Comparison of ENCODE assay signal across 8 cellular contexts in the genomic region with DNA sequence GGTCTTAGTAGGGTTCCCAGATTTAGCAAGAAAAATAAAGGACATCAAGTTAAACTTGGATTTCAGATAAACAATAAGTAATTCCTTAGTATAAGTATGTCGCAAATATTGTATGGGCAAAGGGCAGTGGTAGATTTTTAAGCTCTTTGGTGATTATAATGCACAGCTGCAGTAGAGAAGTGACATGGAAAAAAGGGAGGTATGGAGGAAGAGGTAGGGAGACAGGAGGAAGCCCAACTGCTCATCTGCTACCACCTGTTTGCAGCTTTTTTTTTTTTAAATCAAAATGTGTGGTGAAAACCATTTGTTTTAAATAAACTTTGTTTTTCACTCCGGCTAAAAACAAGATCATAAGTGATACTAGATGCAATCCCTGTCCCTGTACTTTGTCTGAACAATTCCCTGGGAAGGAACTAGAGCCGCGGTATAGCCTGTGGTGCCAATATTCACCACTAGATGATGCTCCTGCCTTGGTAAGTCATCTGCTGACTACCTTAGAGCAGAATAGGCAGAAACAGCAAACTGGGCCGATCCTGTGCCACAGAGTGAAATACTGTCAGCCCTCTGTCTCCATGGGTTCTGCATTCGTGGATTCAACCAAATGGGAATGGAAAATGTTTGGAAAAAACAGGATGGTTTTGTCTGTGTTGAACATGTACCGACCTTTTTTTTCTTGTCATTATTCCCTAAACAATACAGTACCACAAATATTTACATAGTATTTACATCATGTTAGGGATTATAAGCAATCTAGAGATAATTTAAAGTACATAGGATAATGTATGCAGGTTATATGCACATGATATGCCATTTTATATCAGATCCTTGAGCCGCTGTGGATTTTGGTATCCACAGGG.
DNase-seq lines count a peak whose midpoint lies in the region; ATAC-seq, FAIRE-seq and TF ChIP-seq lines count a peak whose summit lies in the region.

No MANE protein-coding gene starts in this region.

- H3K4me1 ChIP-seq in BE2C (no peaks in the 10 kb centered on the region), right lobe of liver (no peaks in the 10 kb centered on the region)

- POLR2A ChIA-PET in activated CD4-positive, alpha-beta T cell treated with anti-CD3 and anti-CD28 coated beads for 36 hours (lab: Charles Lee) = no interaction called here

- H3K4me3 ChIP-seq in BE2C (ENCODE audit: low read depth, low read length) (no peak overlapping the region), coronary artery (no peak overlapping the region), right lobe of liver (no peak overlapping the region)

- 12% methylated on average over 8 of the region's 8 CpGs for WGBS in right lobe of liver (ENCODE audit: insufficient coverage, low coverage, low lambda C conversion rate, missing lambda C conversion rate)

- FAIRE-seq in GM19239 (lab: Jason Lieb, UNC) = peak; percentile 96

- no peaks in the 10 kb centered on the region for H3K9me3 Mint-ChIP-seq in activated CD4-positive, alpha-beta T cell treated with anti-CD3 and anti-CD28 coated beads for 36 hours (ENCODE audit: low read depth)

- peak; percentile 71 for DNase-seq in BE2C
- DNase-seq in GM19239 (ENCODE audit: insufficient read length, low spot score) = no peak
- DNase-seq in NCI-H460 (ENCODE audit: extremely low read depth, low read depth) = peak; percentile 63
- DNase-seq in activated CD4-positive, alpha-beta T cell treated with anti-CD3 and anti-CD28 coated beads for 36 hours = peak; percentile 75
- no peak for DNase-seq in coronary artery (ENCODE audit: low spot score)
- DNase-seq in right lobe of liver = peak; percentile 46 to 69 (median 63)
- peak; percentile 17 to 44 (median 35) for DNase-seq in stimulated activated CD4-positive, alpha-beta T cell treated with anti-CD3 and anti-CD28 coated beads, TNF-alpha, amount 100 ng/mL, for 48 hours (ENCODE audit: low read depth in 3 of 3)

- H3K36me3 ChIP-seq in BE2C (no peaks in the 10 kb centered on the region), right lobe of liver (no peaks in the 10 kb centered on the region)

- H3K27me3 ChIP-seq in BE2C = no peaks in the 10 kb centered on the region
- no peaks in the 10 kb centered on the region for H3K27me3 ChIP-seq in right lobe of liver

- H3K27me3 Mint-ChIP-seq in activated CD4-positive, alpha-beta T cell treated with anti-CD3 and anti-CD28 coated beads for 36 hours = peaks cover 4% of the 10 kb centered on the region

- peak; percentile 98 for ATAC-seq in HG03354 (IDR thresholded peaks at IDR 0.05; ENCODE audit: poor library complexity, severe bottlenecking, unreplicated experiment)
- ATAC-seq in activated CD4-positive, alpha-beta T cell treated with anti-CD3 and anti-CD28 coated beads for 36 hours = peak; percentile 97
- ATAC-seq in right lobe of liver = peak; percentile 100

- TF ChIP-seq POLR2A in right lobe of liver (IDR thresholded peaks at IDR 0.05) = no peak

- no peaks in the 10 kb centered on the region for H3K4me1 Mint-ChIP-seq in activated CD4-positive, alpha-beta T cell treated with anti-CD3 and anti-CD28 coated beads for 36 hours

- H3K9me3 ChIP-seq in BE2C (no peaks in the 10 kb centered on the region), right lobe of liver (no peaks in the 10 kb centered on the region)

- TF ChIP-seq CTCF in BE2C (IDR thresholded peaks at IDR 0.05; ENCODE audit: low read depth, low read length) = peak; percentile 100
- TF ChIP-seq CTCF in coronary artery (IDR thresholded peaks at IDR 0.05) = peak; percentile 92
- peak; percentile 91 to 99 (median 96) for TF ChIP-seq CTCF in right lobe of liver (IDR thresholded peaks at IDR 0.05)

- CTCF ChIA-PET in activated CD4-positive, alpha-beta T cell treated with anti-CD3 and anti-CD28 coated beads for 36 hours (lab: Charles Lee) = interaction anchor here (0.6 to 2.8 kb wide), 19 partner anchors 9 to 1404 kb away, joined by 3 to 14 read pairs (median 4); no protein-coding TSS in a partner anchor

- no peaks in the 10 kb centered on the region for H3K36me3 Mint-ChIP-seq in activated CD4-positive, alpha-beta T cell treated with anti-CD3 and anti-CD28 coated beads for 36 hours (ENCODE audit: low read depth)

- H3K27ac Mint-ChIP-seq in activated CD4-positive, alpha-beta T cell treated with anti-CD3 and anti-CD28 coated beads for 36 hours = no peak overlapping the region

- H3K27ac ChIP-seq in coronary artery (no peak overlapping the region), right lobe of liver (no peak overlapping the region)

- intact Hi-C loops in activated CD4-positive, alpha-beta T cell treated with anti-CD3 and anti-CD28 coated beads for 36 hours (cut with DNase I, micrococcal nuclease) = loop anchor here (1.0 to 5.0 kb wide), 4 partner anchors 34 to 362 kb away; no protein-coding TSS in a partner anchor
- intact Hi-C loops in right lobe of liver (cut with DNase I) = no loop called here

- no peak overlapping the region for H3K4me3 Mint-ChIP-seq in activated CD4-positive, alpha-beta T cell treated with anti-CD3 and anti-CD28 coated beads for 36 hours

Comparison
In these comparisons a context has a peak if more than half of its experiments do, and no peak if none do; other contexts are left out.
1. DNase-seq: peak in BE2C (single experiment), NCI-H460 (single experiment), activated CD4-positive, alpha-beta T cell treated with anti-CD3 and anti-CD28 coated beads for 36 hours (single experiment), right lobe of liver (3 of 3) and stimulated activated CD4-positive, alpha-beta T cell treated with anti-CD3 and anti-CD28 coated beads, TNF-alpha, amount 100 ng/mL, for 48 hours (3 of 3); none in GM19239 (single experiment) and coronary artery (single experiment).
2. intact Hi-C loops: an anchor here in activated CD4-positive, alpha-beta T cell treated with anti-CD3 and anti-CD28 coated beads for 36 hours (1.0 to 5.0 kb wide); none called in right lobe of liver.
3. Peak in every context shown above with its lines, with median percentiles within 50 percentile points of each other: CTCF ChIP-seq and ATAC-seq.